18 cellular contexts compared by ENCODE assay signal in genomic region chr20:4661191-4661590, GRCh38. TPM values are rescaled to one million over a fixed set of nuclear protein-coding genes. Genes with fewer than 3 reads are reported as not detected.
A peak's percentile ranks its signal among the peaks of the same experiment; 100 is the strongest.
DNase-seq lines count a peak whose midpoint lies in the region; ATAC-seq lines count a peak whose summit lies in the region.
"Had no signal": no experiment of that assay in that cellular context is flagged by ENCODE, and none has a peak within 500 bp of the region (broad histone marks: within the 10 kb centered on the region; RNA-seq: fewer than 3 reads in every experiment).

No MANE protein-coding gene starts in this region.

- H3K27me3 Mint-ChIP-seq in T-helper 2 cell treated with Interferon-gamma antibody and Interleukin-4, amounts not matched to agents 5 μg/mL and 100 μg/mL, for 36 hours (ENCODE audit: low read depth) = peaks cover 15% of the 10 kb centered on the region
- peaks cover 4% of the 10 kb centered on the region for H3K27me3 Mint-ChIP-seq in activated naive CD8-positive, alpha-beta T cell treated with anti-CD3 and anti-CD28 coated beads for 36 hours

- peaks cover 12% of the 10 kb centered on the region for H3K36me3 Mint-ChIP-seq in T-helper 2 cell treated with Interferon-gamma antibody and Interleukin-4, amounts not matched to agents 5 μg/mL and 100 μg/mL, for 36 hours (ENCODE audit: low read depth)
- peaks cover 7% of the 10 kb centered on the region for H3K36me3 Mint-ChIP-seq in activated naive CD8-positive, alpha-beta T cell treated with anti-CD3 and anti-CD28 coated beads for 36 hours
- H3K36me3 Mint-ChIP-seq: activated naive CD8-positive, alpha-beta T cell; type B pancreatic cell had no signal

- H3K27ac Mint-ChIP-seq in T-helper 2 cell treated with Interferon-gamma antibody and Interleukin-4, amounts not matched to agents 5 μg/mL and 100 μg/mL, for 36 hours = peak overlapping the region; percentile 60
- H3K27ac Mint-ChIP-seq in activated naive CD8-positive, alpha-beta T cell treated with anti-CD3 and anti-CD28 coated beads for 36 hours = peak overlapping the region; percentile 46
- H3K27ac Mint-ChIP-seq: type B pancreatic cell had no signal

- no peak for ATAC-seq in HG03520 (IDR thresholded peaks at IDR 0.05; ENCODE audit: unreplicated experiment)
- ATAC-seq: GM12878, Panc1 had no signal

- peak; percentile 8 for DNase-seq in activated T-cell treated with anti-CD3 and anti-CD28 coated beads for 48 hours (ENCODE audit: low read depth)
- no peak for DNase-seq in activated T-cell treated with anti-CD3 and anti-CD28 coated beads for 4 hours
- DNase-seq in T-helper 2 cell treated with Interferon-gamma antibody and Interleukin-4, amounts not matched to agents 5 μg/mL and 100 μg/mL, for 36 hours (ENCODE audit: low spot score) = no peak
- peak; percentile 18 for DNase-seq in activated naive CD8-positive, alpha-beta T cell treated with anti-CD3 and anti-CD28 coated beads for 36 hours
- DNase-seq in stimulated activated CD8-positive, alpha-beta memory T cell treated with anti-CD3 and anti-CD28 coated beads, Interleukin-4, amount 100 ng/mL, for 48 hours = peak; percentile 45
- no peak for DNase-seq in epidermal melanocyte (ENCODE audit: insufficient read length, low spot score)
- no peak for DNase-seq in DMS153 treated with DMSO at 0.1 percent for 48 hours (lab: John Stamatoyannopoulos, UW; ENCODE audit: unreplicated experiment)
- DNase-seq: DMS79, foreskin fibroblast, GM23248, kidney, NCI-H2227 treated with DMSO at 0.1 percent for 48 hours, T1000 had no signal

- H3K4me3 Mint-ChIP-seq in T-helper 2 cell treated with Interferon-gamma antibody and Interleukin-4, amounts not matched to agents 5 μg/mL and 100 μg/mL, for 36 hours = peak overlapping the region; percentile 32
- H3K4me3 Mint-ChIP-seq in activated naive CD8-positive, alpha-beta T cell treated with anti-CD3 and anti-CD28 coated beads for 36 hours = peak overlapping the region; percentile 40
- H3K4me3 Mint-ChIP-seq: activated naive CD8-positive, alpha-beta T cell; type B pancreatic cell had no signal

- peaks cover 8% of the 10 kb centered on the region for H3K9me3 Mint-ChIP-seq in T-helper 2 cell treated with Interferon-gamma antibody and Interleukin-4, amounts not matched to agents 5 μg/mL and 100 μg/mL, for 36 hours
- no peaks in the 10 kb centered on the region for H3K9me3 Mint-ChIP-seq in activated naive CD8-positive, alpha-beta T cell treated with anti-CD3 and anti-CD28 coated beads for 36 hours
- H3K9me3 Mint-ChIP-seq: type B pancreatic cell had no signal

- H3K4me1 Mint-ChIP-seq in T-helper 2 cell treated with Interferon-gamma antibody and Interleukin-4, amounts not matched to agents 5 μg/mL and 100 μg/mL, for 36 hours (ENCODE audit: low read depth) = peaks cover 38% of the 10 kb centered on the region
- H3K4me1 Mint-ChIP-seq in activated naive CD8-positive, alpha-beta T cell treated with anti-CD3 and anti-CD28 coated beads for 36 hours = peaks cover 25% of the 10 kb centered on the region

RNA-seq across cellular contexts. Expression of gene PRNP, which starts 25.1 kb away (rescaled TPM):
- total RNA-seq in activated naive CD8-positive, alpha-beta T cell treated with anti-CD3 and anti-CD28 coated beads for 36 hours = 10 to 100 TPM; 40.5 to 41.8 TPM

Comparison
In these comparisons a context has a peak if more than half of its experiments do, and no peak if none do; other contexts are left out.
1. DNase-seq: peak in activated T-cell treated with anti-CD3 and anti-CD28 coated beads for 48 hours (single experiment), activated naive CD8-positive, alpha-beta T cell treated with anti-CD3 and anti-CD28 coated beads for 36 hours (single experiment) and stimulated activated CD8-positive, alpha-beta memory T cell treated with anti-CD3 and anti-CD28 coated beads, Interleukin-4, amount 100 ng/mL, for 48 hours (single experiment); none in activated T-cell treated with anti-CD3 and anti-CD28 coated beads for 4 hours (single experiment), T-helper 2 cell treated with Interferon-gamma antibody and Interleukin-4, amounts not matched to agents 5 μg/mL and 100 μg/mL, for 36 hours (single experiment), epidermal melanocyte (single experiment) and DMS153 treated with DMSO at 0.1 percent for 48 hours (single experiment).